8 cellular contexts compared by ENCODE assay signal in the genomic region with DNA sequence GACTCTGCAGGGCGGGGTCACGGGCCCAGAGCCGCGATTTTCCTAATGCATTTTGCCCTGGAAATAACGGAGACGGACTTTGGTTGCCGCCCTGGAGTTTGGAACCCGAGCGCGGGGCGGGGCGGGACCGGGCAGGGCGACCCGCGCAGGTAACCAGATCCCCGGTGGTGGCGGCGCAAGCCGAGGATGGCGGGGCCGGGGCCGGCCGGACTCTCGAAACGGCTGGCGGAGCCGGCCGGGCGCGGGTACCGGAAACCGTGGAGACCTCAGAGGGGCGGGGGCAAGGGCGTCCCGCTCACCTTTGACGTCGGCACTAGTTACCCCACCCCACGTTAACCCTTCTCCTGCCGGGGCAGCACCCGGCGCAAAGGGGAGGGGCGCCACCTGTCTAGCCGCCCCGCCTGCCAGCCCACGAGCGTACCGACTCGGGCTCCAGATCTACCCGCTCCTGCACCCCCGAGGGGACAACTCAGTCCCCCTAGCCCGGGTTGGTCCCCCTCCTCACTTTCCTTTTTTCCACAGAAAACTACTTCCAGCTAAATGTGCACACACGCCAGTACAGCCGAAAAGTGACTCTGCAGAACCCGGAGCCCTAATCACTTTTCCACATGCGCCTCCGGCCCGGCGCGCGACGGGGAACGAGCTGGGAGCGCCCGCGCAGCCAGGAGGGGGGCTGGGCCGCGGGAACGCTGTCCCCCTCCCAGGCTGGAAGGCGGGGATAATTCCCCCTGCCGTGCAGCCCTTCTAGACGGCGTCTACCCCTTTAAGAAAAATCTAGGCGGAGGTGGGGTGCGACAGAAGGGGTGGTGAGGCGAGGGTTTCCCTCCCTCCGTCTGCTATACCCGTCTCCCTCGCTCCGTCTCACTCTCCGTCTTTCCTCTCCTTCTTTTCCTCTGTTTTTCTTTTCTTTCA. TPM values are rescaled to one million over a fixed set of nuclear protein-coding genes. Genes with fewer than 3 reads are reported as not detected.
DNase-seq lines count a peak whose midpoint lies in the region; ATAC-seq and TF ChIP-seq lines count a peak whose summit lies in the region.

No MANE protein-coding gene starts in this region.

- H3K27ac Mint-ChIP-seq in CD4-positive, alpha-beta memory T cell, result no peak overlapping the region
- no peak overlapping the region for H3K27ac Mint-ChIP-seq in activated T-cell treated with anti-CD3 and anti-CD28 coated beads, Interleukin-2, amount 50 U/mL, for 72 hours

- H3K36me3 ChIP-seq in CD4-positive, alpha-beta memory T cell (ENCODE audit: insufficient read depth, low read length), result no peaks in the 10 kb centered on the region
- no peaks in the 10 kb centered on the region for H3K36me3 ChIP-seq in left ventricle myocardium inferior
- H3K36me3 ChIP-seq in rectal smooth muscle tissue (ENCODE audit: control insufficient read depth, insufficient read depth, low read length), result no peaks in the 10 kb centered on the region

- no peak for TF ChIP-seq CTCF in left ventricle myocardium inferior (IDR thresholded peaks at IDR 0.05; ENCODE audit: borderline replicate concordance)

- H3K27me3 ChIP-seq in CD4-positive, alpha-beta memory T cell (ENCODE audit: insufficient read depth, low read length), result peaks cover 25% of the 10 kb centered on the region
- H3K27me3 ChIP-seq in left ventricle myocardium inferior (ENCODE audit: low read depth) (peaks cover 61% of the 10 kb centered on the region), rectal smooth muscle tissue (ENCODE audit: control insufficient read depth, insufficient read depth, low read length) (peaks cover 34% of the 10 kb centered on the region)

- H3K4me3 ChIP-seq in CD4-positive, alpha-beta memory T cell (ENCODE audit: low read length in 2 of 2), result no peak overlapping the region
- peak overlapping the region; percentile 70 for H3K4me3 ChIP-seq in left ventricle myocardium inferior
- H3K4me3 ChIP-seq in rectal smooth muscle tissue (ENCODE audit: low read length), result peak overlapping the region; percentile 52

- H3K9me3 ChIP-seq in CD4-positive, alpha-beta memory T cell (ENCODE audit: control insufficient read depth in 1 of 2, low read length in 2 of 2), result no peaks in the 10 kb centered on the region
- H3K9me3 ChIP-seq in left ventricle myocardium inferior (replicated peaks), result no peaks in the 10 kb centered on the region

- POLR2A ChIA-PET in CD4-positive, alpha-beta memory T cell (lab: Charles Lee; ENCODE audit: partially characterized antibody), result no interaction called here

- ATAC-seq in activated T-cell treated with anti-CD3 and anti-CD28 coated beads, Interleukin-2, amount 50 U/mL, for 72 hours (replicated peaks in 1 of 2), result peak in 1 of 2 donors; percentile 14
- ATAC-seq in GM19351 (IDR thresholded peaks at IDR 0.05; ENCODE audit: unreplicated experiment) (no peak), GM18909 (IDR thresholded peaks at IDR 0.05; ENCODE audit: poor library complexity, unreplicated experiment) (no peak)

- H3K4me1 Mint-ChIP-seq in CD4-positive, alpha-beta memory T cell, result peaks cover 20 to 48% (median 36%) of the 10 kb centered on the region in 4 donors
- peaks cover 43% of the 10 kb centered on the region for H3K4me1 Mint-ChIP-seq in activated T-cell treated with anti-CD3 and anti-CD28 coated beads, Interleukin-2, amount 50 U/mL, for 72 hours (ENCODE audit: low read depth)

- CTCF ChIA-PET in CD4-positive, alpha-beta memory T cell (lab: Charles Lee; ENCODE audit: partially characterized antibody), result no interaction called here

- no peak for TF ChIP-seq RAD21 in Ishikawa (IDR thresholded peaks at IDR 0.05; ENCODE audit: low read depth)

- peak overlapping the region; percentile 52 to 89 (median 75) for H3K4me3 Mint-ChIP-seq in CD4-positive, alpha-beta memory T cell
- H3K4me3 Mint-ChIP-seq in activated T-cell treated with anti-CD3 and anti-CD28 coated beads, Interleukin-2, amount 50 U/mL, for 72 hours, result peak overlapping the region; percentile 79 to 83

- no peak overlapping the region for H3K27ac ChIP-seq in CD4-positive, alpha-beta memory T cell (ENCODE audit: low read depth, low read length)
- peak overlapping the region; percentile 80 for H3K27ac ChIP-seq in left ventricle myocardium inferior (replicated peaks)
- H3K27ac ChIP-seq in rectal smooth muscle tissue (ENCODE audit: low read depth, low read length), result no peak overlapping the region

- intact Hi-C loops in CD4-positive, alpha-beta memory T cell (cut with micrococcal nuclease), result no loop called here
- intact Hi-C loops in left ventricle myocardium inferior (cut with micrococcal nuclease), result loop anchor here (10.0 kb wide), 1 partner anchor 600 kb away; no protein-coding TSS in a partner anchor

- TF ChIP-seq EP300 in Ishikawa (IDR thresholded peaks at IDR 0.05; ENCODE audit: borderline replicate concordance), result no peak; the same call in 1 of the 2 replicates

- peaks cover 0 to 9% (median 3%) of the 10 kb centered on the region in 8 donors for H3K9me3 Mint-ChIP-seq in CD4-positive, alpha-beta memory T cell
- H3K9me3 Mint-ChIP-seq in activated T-cell treated with anti-CD3 and anti-CD28 coated beads, Interleukin-2, amount 50 U/mL, for 72 hours, result no peaks in the 10 kb centered on the region

- peaks cover 35% of the 10 kb centered on the region for H3K4me1 ChIP-seq in CD4-positive, alpha-beta memory T cell (ENCODE audit: insufficient read depth, low read length)
- peaks cover 76% of the 10 kb centered on the region for H3K4me1 ChIP-seq in left ventricle myocardium inferior
- H3K4me1 ChIP-seq in rectal smooth muscle tissue (ENCODE audit: control insufficient read depth, insufficient read depth, low read length), result peaks cover 14% of the 10 kb centered on the region

- H3K9ac ChIP-seq in rectal smooth muscle tissue (ENCODE audit: low read length), result no peak overlapping the region

- peaks cover 40 to 48% of the 10 kb centered on the region in 2 donors for H3K27me3 Mint-ChIP-seq in CD4-positive, alpha-beta memory T cell
- H3K27me3 Mint-ChIP-seq in activated T-cell treated with anti-CD3 and anti-CD28 coated beads, Interleukin-2, amount 50 U/mL, for 72 hours (ENCODE audit: low read depth), result peaks cover 59% of the 10 kb centered on the region

- no peaks in the 10 kb centered on the region for H3K36me3 Mint-ChIP-seq in CD4-positive, alpha-beta memory T cell
- peaks cover 0 to 6% of the 10 kb centered on the region in 2 donors for H3K36me3 Mint-ChIP-seq in activated T-cell treated with anti-CD3 and anti-CD28 coated beads, Interleukin-2, amount 50 U/mL, for 72 hours (ENCODE audit: insufficient read depth in 2 of 2)

- no peak for DNase-seq in CD4-positive, alpha-beta memory T cell
- no peak for DNase-seq in activated T-cell treated with anti-CD3 and anti-CD28 coated beads, Interleukin-2, amount 50 U/mL, for 72 hours
- DNase-seq in left ventricle myocardium inferior (peak; percentile 48), SIG-M5 treated with dmso at 0.1 percent for 504 hours (lab: John Stamatoyannopoulos, UW; ENCODE audit: unreplicated experiment) (no peak)

TF ChIP-seq in Ishikawa, 13 proteins besides CTCF, POLR2A, EP300 and RAD21:
- TF ChIP-seq EGR1 (IDR thresholded peaks at IDR 0.05) (no peak), ZBTB7A (IDR thresholded peaks at IDR 0.05; ENCODE audit: low read depth) (peak; percentile 91), TAF1 (IDR thresholded peaks at IDR 0.05; ENCODE audit: low read depth) (no peak; the same call in 1 of the 2 replicates), TCF12 (IDR thresholded peaks at IDR 0.05; ENCODE audit: low read depth) (no peak), CREB1 (IDR thresholded peaks at IDR 0.05; ENCODE audit: low read depth) (peak; percentile 59; the same call in 1 of the 2 replicates), TEAD4 (IDR thresholded peaks at IDR 0.05) (no peak), NFIC (IDR thresholded peaks at IDR 0.05) (no peak)
- TF ChIP-seq, protein P1, sequence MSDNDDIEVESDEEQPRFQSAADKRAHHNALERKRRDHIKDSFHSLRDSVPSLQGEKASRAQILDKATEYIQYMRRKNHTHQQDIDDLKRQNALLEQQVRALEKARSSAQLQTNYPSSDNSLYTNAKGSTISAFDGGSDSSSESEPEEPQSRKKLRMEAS (IDR thresholded peaks at IDR 0.05), result peak; percentile 62

RNA-seq across cellular contexts. Expression of a gene that starts 2.7 kb away (rescaled TPM):
- total RNA-seq in CD4-positive, alpha-beta memory T cell, result not detected
- polyA plus RNA-seq in CD4-positive, alpha-beta memory T cell, result not detected
- total RNA-seq in activated T-cell treated with anti-CD3 and anti-CD28 coated beads, Interleukin-2, amount 50 U/mL, for 72 hours, result not detected
- total RNA-seq in left ventricle myocardium inferior, result 1.5 TPM

Comparison
In these comparisons a context has a peak if more than half of its experiments do, and no peak if none do; other contexts are left out.
1. H3K4me3 ChIP-seq: peak in left ventricle myocardium inferior (single experiment) and rectal smooth muscle tissue (single experiment); none in CD4-positive, alpha-beta memory T cell (0 of 2).